ENCODE assay signal across 38 cellular contexts in the genomic region with DNA sequence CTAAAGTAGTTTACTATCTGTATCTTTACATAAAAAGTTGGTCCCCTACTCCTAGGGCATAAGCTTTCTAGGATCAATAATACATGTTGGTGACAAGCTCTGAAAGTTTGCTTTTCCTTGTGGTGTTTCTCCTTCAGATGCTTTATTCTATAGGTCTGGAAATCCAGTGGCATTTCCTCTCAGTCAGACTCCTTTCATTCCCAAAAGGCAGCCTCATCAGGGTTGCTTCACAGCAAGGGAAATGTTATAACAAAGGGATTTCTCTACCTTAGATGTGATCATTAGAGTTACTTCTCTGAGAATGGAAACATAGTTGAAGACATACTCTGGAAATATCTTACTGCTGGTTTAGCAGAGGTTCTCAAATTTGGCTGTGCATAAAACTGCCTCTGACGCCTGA.
DNase-seq lines count a peak whose midpoint lies in the region; ATAC-seq, FAIRE-seq and TF ChIP-seq lines count a peak whose summit lies in the region.
"Had no signal": no experiment of that assay in that cellular context is flagged by ENCODE, and none has a peak within 500 bp of the region (broad histone marks: within the 10 kb centered on the region; RNA-seq: fewer than 3 reads in every experiment).

No MANE protein-coding gene starts in this region.

- TF ChIP-seq RAD21 in K562 (CRISPR knock-in tag; conservative IDR thresholded peaks at IDR 0.05 in 1 of 2, IDR thresholded peaks at IDR 0.05 in 1 of 2), result no peak

- no peak for FAIRE-seq in K562 (lab: Jason Lieb, UNC)
- FAIRE-seq: D721Med, RCC 7860 had no signal

- H3K4me3 ChIP-seq in AG10803 (ENCODE audit: low read length) (no peak overlapping the region), HUES48 (ENCODE audit: low read depth, low read length) (no peak overlapping the region; the same call in 1 of the 2 replicates), K562 (no peak overlapping the region), iPS-18a (ENCODE audit: low read length) (peak overlapping the region; percentile 38), brain microvascular endothelial cell (ENCODE audit: low read depth, low read length) (no peak overlapping the region), uterus (no peak overlapping the region)
- H3K4me3 ChIP-seq: esophagus squamous epithelium, gastroesophageal sphincter, HAP-1, hepatocyte, ovary, skin epidermis, stomach, thyroid gland had no signal

- no peaks in the 10 kb centered on the region for H4K20me1 ChIP-seq in K562 (replicated peaks; ENCODE audit: control insufficient read depth, insufficient read depth, low read length)

- no peak for TF ChIP-seq EP300 in K562 (IDR thresholded peaks at IDR 0.05; ENCODE audit: low read length)

- H3K9me1 ChIP-seq in K562 (ENCODE audit: control insufficient read depth, insufficient read depth, low read length), result no peaks in the 10 kb centered on the region

- CTCF ChIA-PET in K562 (lab: Yijun Ruan, JAX; ENCODE audit: low intra/inter-chr PET ratio), result no interaction called here

- intact Hi-C loops in K562 (cut with micrococcal nuclease) (loop anchor here (5.0 kb wide), 1 partner anchor 160 kb away; no protein-coding TSS in a partner anchor), uterus (cut with DNase I; ENCODE audit: low total_unique reads) (no loop called here)

- WGBS in K562 (ENCODE audit: insufficient coverage, low coverage, missing lambda C conversion rate), result 77% methylated on average over 1 of the region's 1 CpG

- no peaks in the 10 kb centered on the region for H3K79me2 ChIP-seq in K562 (ENCODE audit: control insufficient read depth, insufficient read depth, low read length)
- H3K79me2 ChIP-seq: hepatocyte had no signal

- no peak overlapping the region for H3K9ac ChIP-seq in HUES48 (ENCODE audit: low read depth, low read length)
- no peak overlapping the region for H3K9ac ChIP-seq in K562 (ENCODE audit: insufficient read depth in 1 of 2, low read depth in 2 of 2, low read length in 2 of 2)
- no peak overlapping the region for H3K9ac ChIP-seq in iPS-18a (ENCODE audit: low read length)

- H3K4me2 ChIP-seq in K562 (ENCODE audit: insufficient read depth, low read length), result no peak overlapping the region
- H3K4me2 ChIP-seq: hepatocyte had no signal

- H3K27me3 ChIP-seq in HUES48 (ENCODE audit: control insufficient read depth, insufficient read depth, low read length), result no peaks in the 10 kb centered on the region
- H3K27me3 ChIP-seq in K562 (ENCODE audit: control insufficient read depth in 2 of 2, insufficient read depth in 2 of 2, low read length in 2 of 2), result no peaks in the 10 kb centered on the region
- H3K27me3 ChIP-seq in iPS-18a (ENCODE audit: control insufficient read depth, insufficient read depth, low read length), result no peaks in the 10 kb centered on the region
- H3K27me3 ChIP-seq in brain microvascular endothelial cell (replicated peaks), result no peaks in the 10 kb centered on the region
- H3K27me3 ChIP-seq in uterus, result no peaks in the 10 kb centered on the region
- H3K27me3 ChIP-seq: esophagus squamous epithelium, gastroesophageal sphincter, hepatocyte, ovary, stomach, thyroid gland had no signal

- H3K9me3 ChIP-seq in HUES48 (ENCODE audit: control insufficient read depth, insufficient read depth, low read length) (no peaks in the 10 kb centered on the region), K562 (replicated peaks; ENCODE audit: control insufficient read depth, insufficient read depth, low read depth, low read length) (no peaks in the 10 kb centered on the region), iPS-18a (ENCODE audit: control insufficient read depth, low read depth, low read length) (no peaks in the 10 kb centered on the region), uterus (no peaks in the 10 kb centered on the region)
- H3K9me3 ChIP-seq: esophagus squamous epithelium, gastroesophageal sphincter, HAP-1, ovary, stomach, thyroid gland had no signal

- H3K27ac ChIP-seq in HUES48 (ENCODE audit: low read depth, low read length), result peak overlapping the region; percentile 72
- H3K27ac ChIP-seq in K562 (ENCODE audit: extremely low read depth, low read depth, low read length), result no peak overlapping the region
- H3K27ac ChIP-seq in iPS-18a (ENCODE audit: low read length), result no peak overlapping the region
- H3K27ac ChIP-seq in brain microvascular endothelial cell, result no peak overlapping the region
- no peak overlapping the region for H3K27ac ChIP-seq in uterus
- H3K27ac ChIP-seq: esophagus squamous epithelium, gastroesophageal sphincter, hepatocyte, ovary, stomach, thyroid gland had no signal

- peak; percentile 13 for DNase-seq in AG10803 (ENCODE audit: low read depth)
- no peak for DNase-seq in K562 (ENCODE audit: extremely low read depth in 1 of 4, low spot score in 3 of 4)
- DNase-seq in brain microvascular endothelial cell, result no peak
- DNase-seq in NCI-H2107 treated with DMSO at 0.1 percent for 48 hours (lab: John Stamatoyannopoulos, UW; ENCODE audit: unreplicated experiment), result no peak
- DNase-seq in NCI-H146 treated with DMSO at 0.1 percent for 48 hours (lab: John Stamatoyannopoulos, UW; ENCODE audit: unreplicated experiment), result no peak
- DNase-seq in uterus, result no peak
- DNase-seq: 8988T; activated CD4-positive, alpha-beta memory T cell treated with anti-CD3 and anti-CD28 coated beads, Interleukin-2, amount 10 ng/mL, durations not matched to agents 7 days and 5 days; activated CD4-positive, alpha-beta T cell treated with anti-CD3 and anti-CD28 coated beads for 1 hour; anterior cingulate cortex; caudate nucleus; CD4-positive, alpha-beta T cell; cortex of kidney; endodermal cell; esophagus squamous epithelium; islet precursor cell; Karpas-422; left ventricle myocardium superior; natural killer cell; NCI-H1694; NCI-H2171 treated with DMSO at 0.1 percent for 48 hours; NCI-H524; NK-92 treated with Interleukin-12 subunit alpha and Interleukin-12 subunit beta, amount 100 ng/mL, for 24 hours; ovary; retina; stomach; T-cell; thyroid gland had no signal

- H2AFZ ChIP-seq in K562 (ENCODE audit: low read depth, low read length), result peak overlapping the region; percentile 57
- H2AFZ ChIP-seq: hepatocyte had no signal

- no peaks in the 10 kb centered on the region for H3K36me3 ChIP-seq in HUES48 (ENCODE audit: control insufficient read depth, insufficient read depth, low read length)
- no peaks in the 10 kb centered on the region for H3K36me3 ChIP-seq in K562 (ENCODE audit: control insufficient read depth, insufficient read depth, low read length)
- no peaks in the 10 kb centered on the region for H3K36me3 ChIP-seq in iPS-18a (ENCODE audit: control insufficient read depth, low read depth, low read length)
- H3K36me3 ChIP-seq in brain microvascular endothelial cell (replicated peaks), result no peaks in the 10 kb centered on the region
- no peaks in the 10 kb centered on the region for H3K36me3 ChIP-seq in uterus
- H3K36me3 ChIP-seq: esophagus squamous epithelium, gastroesophageal sphincter, HAP-1, ovary, stomach, thyroid gland had no signal

- TF ChIP-seq CTCF in AG10803 (conservative IDR thresholded peaks at IDR 0.05; ENCODE audit: low read length), result no peak
- TF ChIP-seq CTCF in K562 (IDR thresholded peaks at IDR 0.05 in 2 of 3, conservative IDR thresholded peaks at IDR 0.05 in 1 of 3; ENCODE audit: insufficient read depth in 2 of 3, low read depth in 1 of 3, low read length in 3 of 3), result no peak
- no peak for TF ChIP-seq CTCF in brain microvascular endothelial cell (IDR thresholded peaks at IDR 0.05; ENCODE audit: low read depth, low read length, missing control alignments)
- no peak for TF ChIP-seq CTCF in uterus (IDR thresholded peaks at IDR 0.05)

- no TSS peak for BruUV-seq in K562 (replicated peaks; lab: Mats Ljungman, UMichigan)

- H3K4me1 ChIP-seq in HUES48 (ENCODE audit: control insufficient read depth, insufficient read depth, low read length) (peaks cover 31% of the 10 kb centered on the region), K562 (replicated peaks in 1 of 2; ENCODE audit: control insufficient read depth in 2 of 2, insufficient read depth in 2 of 2, low read length in 2 of 2) (peaks cover 0 to 2% of the 10 kb centered on the region in 2 experiments; a peak in 2 of 5 replicates), iPS-18a (ENCODE audit: control insufficient read depth, low read depth, low read length) (peaks cover 23% of the 10 kb centered on the region), uterus (no peaks in the 10 kb centered on the region)
- H3K4me1 ChIP-seq: gastroesophageal sphincter, HAP-1, thyroid gland had no signal

- POLR2A ChIA-PET in K562 (lab: Yijun Ruan, JAX), result no interaction called here

- in situ Hi-C loops in K562 (cut with MboI), result no loop called here
- in situ Hi-C loops in brain microvascular endothelial cell (cut with HindIII; ENCODE audit: low pct_ligation_motif_present, low sequenced_read_pairs), result no loop called here

- TF ChIP-seq POLR2A in K562 (conservative IDR thresholded peaks at IDR 0.05), result no peak
- TF ChIP-seq POLR2A in uterus (IDR thresholded peaks at IDR 0.05), result no peak

- ATAC-seq in K562, result no peak
- ATAC-seq: activated naive CD4-positive, alpha-beta T cell treated with anti-CD3 and anti-CD28 coated beads, Interleukin-2, amount 50 U/mL, for 72 hours; activated T-helper 17 cell treated with anti-CD3 and anti-CD28 coated beads, Interleukin-2, amount 50 U/mL, for 72 hours; gastroesophageal sphincter; left ventricle myocardium superior; natural killer cell; T-cell had no signal

TF ChIP-seq in K562, 482 proteins besides CTCF, POLR2A, EP300 and RAD21 (continues in another document):
- TF ChIP-seq, protein P1, sequence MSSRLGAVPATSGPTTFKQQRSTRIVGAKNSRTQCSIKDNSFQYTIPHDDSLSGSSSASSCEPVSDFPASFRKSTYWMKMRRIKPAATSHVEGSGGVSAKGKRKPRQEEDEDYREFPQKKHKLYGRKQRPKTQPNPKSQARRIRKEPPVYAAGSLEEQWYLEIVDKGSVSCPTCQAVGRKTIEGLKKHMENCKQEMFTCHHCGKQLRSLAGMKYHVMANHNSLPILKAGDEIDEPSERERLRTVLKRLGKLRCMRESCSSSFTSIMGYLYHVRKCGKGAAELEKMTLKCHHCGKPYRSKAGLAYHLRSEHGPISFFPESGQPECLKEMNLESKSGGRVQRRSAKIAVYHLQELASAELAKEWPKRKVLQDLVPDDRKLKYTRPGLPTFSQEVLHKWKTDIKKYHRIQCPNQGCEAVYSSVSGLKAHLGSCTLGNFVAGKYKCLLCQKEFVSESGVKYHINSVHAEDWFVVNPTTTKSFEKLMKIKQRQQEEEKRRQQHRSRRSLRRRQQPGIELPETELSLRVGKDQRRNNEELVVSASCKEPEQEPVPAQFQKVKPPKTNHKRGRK (tag; IDR thresholded peaks at IDR 0.05), result no peak
- TF ChIP-seq XRCC4 (IDR thresholded peaks at IDR 0.05; ENCODE audit: extremely low read depth, insufficient read depth, insufficient read length), result no peak
- TF ChIP-seq ZNF133 (CRISPR knock-in tag; IDR thresholded peaks at IDR 0.05), result no peak
- no peak for TF ChIP-seq SAFB (IDR thresholded peaks at IDR 0.05; ENCODE audit: borderline replicate concordance, low read depth, low read length)
- TF ChIP-seq ZNF589 (CRISPR knock-in tag; IDR thresholded peaks at IDR 0.05; ENCODE audit: low read depth), result no peak
- TF ChIP-seq TAF15 (IDR thresholded peaks at IDR 0.05; ENCODE audit: low read depth, low read length), result no peak
- TF ChIP-seq RHOXF2B (CRISPR knock-in tag; conservative IDR thresholded peaks at IDR 0.05), result no peak
- no peak for TF ChIP-seq POLR3G (IDR thresholded peaks at IDR 0.05; ENCODE audit: extremely low read depth, insufficient read length, insufficient replicate concordance)
- no peak for TF ChIP-seq TARDBP (IDR thresholded peaks at IDR 0.05)
